In the genomic region with DNA sequence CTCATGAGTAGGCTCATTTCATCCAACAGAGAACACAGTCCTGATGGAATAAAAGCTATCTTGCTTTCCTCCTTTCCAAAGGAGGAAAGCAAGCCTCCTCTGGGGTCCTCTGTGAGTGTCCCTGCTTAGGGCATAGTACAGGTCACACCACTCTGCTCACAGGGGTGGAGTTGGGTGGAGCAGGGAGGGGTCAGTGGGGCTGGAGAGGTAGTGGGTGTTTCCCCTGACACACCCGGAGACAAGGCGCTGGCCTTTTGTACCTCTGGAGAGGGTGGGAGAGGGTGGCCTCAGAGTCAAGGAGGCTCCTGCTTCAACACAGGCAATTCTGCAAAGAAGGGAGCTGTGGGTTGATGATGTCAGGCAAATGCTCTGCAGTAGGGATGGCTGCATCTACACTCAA, we compare ENCODE assay signal across 21 cellular contexts. TPM values are rescaled to one million over a fixed set of nuclear protein-coding genes. Genes with fewer than 3 reads are reported as not detected.
DNase-seq lines count a peak whose midpoint lies in the region; ATAC-seq, FAIRE-seq and TF ChIP-seq lines count a peak whose summit lies in the region.
"Had no signal": no experiment of that assay in that cellular context is flagged by ENCODE, and none has a peak within 500 bp of the region (broad histone marks: within the 10 kb centered on the region; RNA-seq: fewer than 3 reads in every experiment).

No MANE protein-coding gene starts in this region.

- H3K9ac ChIP-seq in colonic mucosa (ENCODE audit: low read depth in 2 of 2, low read length in 2 of 2): no peak overlapping the region

- H3K27ac ChIP-seq in colonic mucosa: no peak overlapping the region
- no peak overlapping the region for H3K27ac ChIP-seq in left lung
- no peak overlapping the region for H3K27ac ChIP-seq in small intestine (ENCODE audit: low read depth in 1 of 2, low read length in 1 of 2)
- H3K27ac ChIP-seq: A549, C4-2B, HL-60 had no signal

- H3K27me3 ChIP-seq in colonic mucosa (no peaks in the 10 kb centered on the region), left lung (no peaks in the 10 kb centered on the region), small intestine (ENCODE audit: control insufficient read depth in 2 of 2, insufficient read depth in 2 of 2, low read length in 2 of 2) (no peaks in the 10 kb centered on the region)
- H3K27me3 ChIP-seq: BE2C had no signal

- H3K4me3 ChIP-seq in colonic mucosa (no peak overlapping the region), left lung (no peak overlapping the region), small intestine (ENCODE audit: low read depth in 1 of 2, low read length in 2 of 2) (no peak overlapping the region)
- H3K4me3 ChIP-seq: A549, HAP-1 had no signal

- H3K9me3 ChIP-seq in colonic mucosa (no peaks in the 10 kb centered on the region), left lung (no peaks in the 10 kb centered on the region), small intestine (ENCODE audit: control insufficient read depth, low read depth) (no peaks in the 10 kb centered on the region)
- H3K9me3 ChIP-seq: A549, BE2C, HAP-1 had no signal

- 16 to 69% (median 39%) methylated on average over 2 of the region's 2 CpGs for WGBS in small intestine, 3 donors

- intact Hi-C loops in colonic mucosa (cut with DNase I) (no loop called here), left lung (cut with DNase I) (no loop called here)

- DNase-seq in colonic mucosa (peak; percentile 47), left lung (no peak), small intestine (peak; percentile 75), T1000 (lab: John Stamatoyannopoulos, UW) (no peak), frontal cortex (ENCODE audit: low spot score in 2 of 2) (no peak)
- DNase-seq: BE2C; CD8-positive, alpha-beta T cell; COR-L47; DMS153; DMS79 treated with DMSO at 0.1 percent for 48 hours; EL; HFFc6 had no signal

- FAIRE-seq in small intestine (lab: Jason Lieb, UNC) (no peak), frontal cortex (lab: Jason Lieb, UNC) (no peak)
- FAIRE-seq: A549, D721Med, G401.6, GM12891, H1 had no signal

- H3K4me1 ChIP-seq in colonic mucosa (no peaks in the 10 kb centered on the region), left lung (peaks cover 0 to 9% of the 10 kb centered on the region in 2 donors), small intestine (ENCODE audit: control insufficient read depth in 2 of 2, insufficient read depth in 1 of 2, low read depth in 1 of 2, low read length in 1 of 2) (peaks cover 0 to 2% of the 10 kb centered on the region in 2 donors)
- H3K4me1 ChIP-seq: A549, HAP-1 had no signal

- TF ChIP-seq CTCF in colonic mucosa (IDR thresholded peaks at IDR 0.05) (no peak), left lung (IDR thresholded peaks at IDR 0.05) (no peak)

- peak; percentile 16 for ATAC-seq in left lung
- no peak for ATAC-seq in HG03442 (IDR thresholded peaks at IDR 0.05; ENCODE audit: unreplicated experiment)
- ATAC-seq: A549; CD8-positive, alpha-beta T cell had no signal

- H3K36me3 ChIP-seq in colonic mucosa (no peaks in the 10 kb centered on the region), left lung (no peaks in the 10 kb centered on the region), small intestine (ENCODE audit: control insufficient read depth in 2 of 2, insufficient read depth in 2 of 2, low read length in 2 of 2) (no peaks in the 10 kb centered on the region)
- H3K36me3 ChIP-seq: BE2C, HAP-1 had no signal

RNA-seq across cellular contexts. Expression of a gene that starts 58.5 kb away (rescaled TPM):
- total RNA-seq in colonic mucosa (10 to 100 TPM; 46.1 to 81.6 TPM), left lung (10 to 100 TPM; 73.5 to 92.8 TPM), frontal cortex (37.9 TPM)
- polyA plus RNA-seq in small intestine: 10 to 100 TPM; 10.7 to 17.8 (median 12.5) TPM

Comparison
In these comparisons a context has a peak if more than half of its experiments do, and no peak if none do; other contexts are left out.
1. DNase-seq: peak in colonic mucosa (single experiment) and small intestine (single experiment); none in left lung (0 of 2), T1000 (single experiment) and frontal cortex (0 of 2).